ENCODE assay signal across 8 cellular contexts in the genomic region with DNA sequence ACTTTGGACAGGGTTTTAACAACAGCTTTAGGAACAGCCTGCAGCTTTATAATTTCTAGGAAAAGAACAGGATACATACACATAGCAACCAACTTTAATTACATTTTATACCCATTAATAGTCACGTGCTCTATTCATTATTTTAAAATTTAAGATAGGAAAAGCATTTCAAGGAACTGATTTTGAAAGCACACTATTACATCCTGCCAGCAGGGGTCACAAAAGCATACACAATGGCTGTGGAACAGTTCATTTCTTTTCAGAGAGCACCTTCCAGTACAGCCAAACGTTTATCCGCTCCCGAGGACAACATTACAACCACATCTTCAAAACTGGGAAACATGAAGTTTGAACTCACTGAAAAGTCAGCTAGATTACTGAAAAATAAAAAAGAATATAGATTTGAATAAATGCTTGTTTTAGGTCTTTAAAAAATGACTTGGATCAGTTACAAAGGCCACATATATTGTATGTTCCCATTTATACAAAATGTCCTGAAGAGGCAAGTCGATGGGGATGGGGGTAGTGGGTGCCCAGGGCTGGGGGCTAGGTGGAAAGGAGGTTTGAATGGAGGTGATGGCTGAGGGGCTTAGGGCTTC.
DNase-seq lines count a peak whose midpoint lies in the region; ATAC-seq, FAIRE-seq and TF ChIP-seq lines count a peak whose summit lies in the region.

No MANE protein-coding gene starts in this region.

- H3K27me3 ChIP-seq in HL-60 (ENCODE audit: insufficient read depth, poor library complexity, severe bottlenecking) (peaks cover 28% of the 10 kb centered on the region), bronchial epithelial cell (ENCODE audit: control insufficient read depth, insufficient read depth, low read length) (peaks cover 5% of the 10 kb centered on the region), left lung (peaks cover 11 to 39% of the 10 kb centered on the region in 2 donors)

- no peaks in the 10 kb centered on the region for H3K36me3 ChIP-seq in bronchial epithelial cell (ENCODE audit: control insufficient read depth, insufficient read depth, low read length)
- no peaks in the 10 kb centered on the region for H3K36me3 ChIP-seq in left lung

- ATAC-seq in left lung = peak; percentile 90
- ATAC-seq in GM21825 (IDR thresholded peaks at IDR 0.05; ENCODE audit: unreplicated experiment) = no peak
- no peak for ATAC-seq in GM19452 (IDR thresholded peaks at IDR 0.05; ENCODE audit: unreplicated experiment)

- peaks cover 0 to 5% of the 10 kb centered on the region in 2 donors for H3K4me1 ChIP-seq in left lung

- peak; percentile 64 for TF ChIP-seq CTCF in HL-60 (IDR thresholded peaks at IDR 0.05; ENCODE audit: insufficient read depth, low read length)
- TF ChIP-seq CTCF in bronchial epithelial cell (IDR thresholded peaks at IDR 0.05; ENCODE audit: insufficient read depth, low read length, severe bottlenecking) = peak; percentile 74
- peak; percentile 54 to 55 for TF ChIP-seq CTCF in left lung (IDR thresholded peaks at IDR 0.05)

- no peak overlapping the region for H3K4me3 ChIP-seq in HL-60 (replicated peaks; ENCODE audit: insufficient read depth, low read length)
- no peak overlapping the region for H3K4me3 ChIP-seq in bronchial epithelial cell (ENCODE audit: low read depth, low read length)
- no peak overlapping the region for H3K4me3 ChIP-seq in left lung

- FAIRE-seq in bronchial epithelial cell (lab: Jason Lieb, UNC) = no peak

- DNase-seq in DMS 273 treated with DMSO at 0.1 percent for 48 hours (lab: John Stamatoyannopoulos, UW) (peak; percentile 15), HL-60 (ENCODE audit: low read depth in 1 of 2, low spot score in 1 of 2) (peak in 1 of 2 experiments; percentile 37), RPMI8226 (peak; percentile 71), bronchial epithelial cell (ENCODE audit: low read depth) (peak; percentile 58), left lung (no peak), superior temporal gyrus (ENCODE audit: extremely low spot score) (peak; percentile 82)

- intact Hi-C loops in left lung (cut with DNase I) = no loop called here

- H3K27ac ChIP-seq in HL-60 (replicated peaks) (no peak overlapping the region), left lung (no peak overlapping the region)

- H3K9me3 ChIP-seq in left lung = no peaks in the 10 kb centered on the region

Comparison
In these comparisons a context has a peak if more than half of its experiments do, and no peak if none do; other contexts are left out.
1. DNase-seq: peak in DMS 273 treated with DMSO at 0.1 percent for 48 hours (single experiment), RPMI8226 (single experiment), bronchial epithelial cell (single experiment) and superior temporal gyrus (single experiment); none in left lung (0 of 2).
2. Peak in every context shown above with its lines, with median percentiles within 50 percentile points of each other: CTCF ChIP-seq.